In genomic region chr11:124758355-124759267, GRCh38 we compare ENCODE assay signal across 8 cellular contexts. TPM values are rescaled to one million over a fixed set of nuclear protein-coding genes. Genes with fewer than 3 reads are reported as not detected.
A peak's percentile ranks its signal among the peaks of the same experiment; 100 is the strongest.
DNase-seq lines count a peak whose midpoint lies in the region; ATAC-seq and TF ChIP-seq lines count a peak whose summit lies in the region.

No MANE protein-coding gene starts in this region.

- intact Hi-C loops in adrenal gland (cut with DNase I) (no loop called here), cardiac septum (cut with DNase I) (no loop called here), posterior cingulate gyrus (cut with DNase I) (no loop called here)

- H3K27me3 ChIP-seq in HUES48 (ENCODE audit: control insufficient read depth, insufficient read depth, low read length) (peaks cover 95% of the 10 kb centered on the region), adrenal gland (peaks cover 43% of the 10 kb centered on the region)

- DNase-seq in DMS53 (lab: John Stamatoyannopoulos, UW) (peak; percentile 97), SKM-1 treated with dmso at 0.1 percent for 144 hours (lab: John Stamatoyannopoulos, UW; ENCODE audit: unreplicated experiment) (peak; percentile 94), adrenal gland (peak; percentile 62 to 78 (median 73)), cardiac septum (ENCODE audit: low spot score) (peak; percentile 85), posterior cingulate gyrus (peak; percentile 64 to 96 (median 76)), A172 (ENCODE audit: low spot score) (no peak)

- no peaks in the 10 kb centered on the region for H3K9me3 ChIP-seq in HUES48 (ENCODE audit: control insufficient read depth, insufficient read depth, low read length)
- no peaks in the 10 kb centered on the region for H3K9me3 ChIP-seq in adrenal gland (replicated peaks in 1 of 3)

- ATAC-seq in GM21381 (IDR thresholded peaks at IDR 0.05; ENCODE audit: unreplicated experiment) = peak; percentile 46

- peaks cover 40% of the 10 kb centered on the region for H3K4me1 ChIP-seq in HUES48 (ENCODE audit: control insufficient read depth, insufficient read depth, low read length)
- H3K4me1 ChIP-seq in adrenal gland (replicated peaks in 1 of 2) = peaks cover 6 to 43% of the 10 kb centered on the region in 2 donors

- 8 to 12% (median 10%) methylated on average over 25 to 53 of the region's 53 CpGs for WGBS in adrenal gland, 4 donors

- H3K4me3 ChIP-seq in HUES48 (ENCODE audit: low read depth, low read length) (peak overlapping the region; percentile 57), adrenal gland (peak overlapping the region in 1 of 4 donors; percentile 35)

- TF ChIP-seq POLR2A in adrenal gland (IDR thresholded peaks at IDR 0.05) = no peak

- TF ChIP-seq CTCF in adrenal gland (IDR thresholded peaks at IDR 0.05) = peak; percentile 53 to 71 (median 64)

- H3K27ac ChIP-seq in HUES48 (ENCODE audit: low read depth, low read length) = no peak overlapping the region
- peak overlapping the region in 2 of 5 donors; percentile 12 to 55 for H3K27ac ChIP-seq in adrenal gland

- no peak overlapping the region for H3K9ac ChIP-seq in HUES48 (ENCODE audit: low read depth, low read length)

- H3K36me3 ChIP-seq in HUES48 (ENCODE audit: control insufficient read depth, insufficient read depth, low read length) = no peaks in the 10 kb centered on the region
- no peaks in the 10 kb centered on the region for H3K36me3 ChIP-seq in adrenal gland (replicated peaks in 1 of 2)

RNA-seq across cellular contexts. Expression of gene ESAM, which starts 3.5 kb away (rescaled TPM):
- total RNA-seq in adrenal gland = 10 to 100 TPM; 10.6 to 36.9 (median 29.3) TPM
- 10 to 100 TPM; 17.1 to 31.2 (median 21.5) TPM for polyA plus RNA-seq in adrenal gland
- 50.2 TPM for total RNA-seq in cardiac septum
- 0.10 TPM in 2 replicates for total RNA-seq in A172 (2014; rRNA removed; shearing (Covaris generic))

RNA-seq across cellular contexts. Expression of gene VSIG2, which starts 6.6 kb away (rescaled TPM):
- total RNA-seq in adrenal gland = 1 to 10 TPM in 1 of 8 donors, under 1 TPM in 3, not detected in 4; 0.25 to 1.4 (median 0.48) TPM
- 1 to 10 TPM in 1 of 3 donors, under 1 TPM in 2; 0.29 to 2.4 (median 0.67) TPM for polyA plus RNA-seq in adrenal gland
- 1.2 TPM for total RNA-seq in cardiac septum
- not detected in 2 replicates for total RNA-seq in A172 (2014; rRNA removed; shearing (Covaris generic))

RNA-seq across cellular contexts. Expression of gene NRGN, which starts 18.9 kb away (rescaled TPM):
- total RNA-seq in adrenal gland (1 to 10 TPM in 6 of 8 donors, not detected in 2; 1.2 to 4.1 (median 3.4) TPM), cardiac septum (6.4 TPM)
- 10 to 100 TPM in 1 of 3 donors, 1 to 10 TPM in 2; 5.1 to 10.9 (median 9.6) TPM for polyA plus RNA-seq in adrenal gland
- total RNA-seq in A172 (2014; rRNA removed; shearing (Covaris generic)) = 0.45 and 0.46 TPM in 2 replicates

RNA-seq across cellular contexts. Expression of gene MSANTD2, which starts 41.6 kb away (rescaled TPM):
- total RNA-seq in adrenal gland (10 to 100 TPM in 3 of 8 donors, 1 to 10 TPM in 5; 4.4 to 16.2 (median 6.3) TPM), cardiac septum (5.3 TPM)
- 10 to 100 TPM in 2 of 3 donors, 1 to 10 TPM in 1; 7.1 to 16.8 (median 16.2) TPM for polyA plus RNA-seq in adrenal gland
- total RNA-seq in A172 (2014; rRNA removed; shearing (Covaris generic)) = 6.7 and 9.6 TPM in 2 replicates

Comparison
In these comparisons a context has a peak if more than half of its experiments do, and no peak if none do; other contexts are left out.
1. RNA of gene ESAM, which starts 3.5 kb away (total RNA-seq): 50.2 TPM in cardiac septum (single experiment) and 10.6 to 36.9 TPM in adrenal gland; 0.10 TPM in A172; every median in the first group is over 10 times any median in the second.